In genomic region chr17:79811036-79811887, GRCh38 we compare ENCODE assay signal across 8 cellular contexts. TPM values are rescaled to one million over a fixed set of nuclear protein-coding genes. Genes with fewer than 3 reads are reported as not detected.
DNase-seq lines count a peak whose midpoint lies in the region; ATAC-seq and TF ChIP-seq lines count a peak whose summit lies in the region.

No MANE protein-coding gene starts in this region.

- H3K27ac ChIP-seq in C4-2B = peak overlapping the region; percentile 49; the same call in 1 of the 2 replicates
- H3K27ac ChIP-seq in GM23338 (ENCODE audit: low read depth) = no peak overlapping the region
- no peak overlapping the region for H3K27ac ChIP-seq in iPS-18a (ENCODE audit: low read length)
- H3K27ac ChIP-seq in thymus (ENCODE audit: low read depth) = no peak overlapping the region

- H4K20me1 ChIP-seq in GM23338 (replicated peaks; ENCODE audit: insufficient read depth) = peaks cover 6% of the 10 kb centered on the region

- peaks cover 38% of the 10 kb centered on the region for H3K4me1 ChIP-seq in GM23338 (ENCODE audit: insufficient read depth)
- H3K4me1 ChIP-seq in iPS-18a (ENCODE audit: control insufficient read depth, low read depth, low read length) = peaks cover 24% of the 10 kb centered on the region
- peaks cover 52% of the 10 kb centered on the region for H3K4me1 ChIP-seq in thymus (ENCODE audit: control insufficient read depth, insufficient read depth, low read length)

- no peak overlapping the region for H3K27ac Mint-ChIP-seq in GM23338
- no peak overlapping the region for H3K27ac Mint-ChIP-seq in activated T-helper 2 cell treated with anti-CD3 and anti-CD28 coated beads, Interferon-gamma antibody, Interleukin-2, Interleukin-4, amounts not matched to agents 10 μg/mL and 5 μg/mL and 100 μg/mL, durations not matched to agents 14 hours and 24 hours and 36 hours

- intact Hi-C loops in activated T-helper 2 cell treated with anti-CD3 and anti-CD28 coated beads, Interferon-gamma antibody, Interleukin-2, Interleukin-4, amounts not matched to agents 10 μg/mL and 5 μg/mL and 100 μg/mL, durations not matched to agents 14 hours and 24 hours and 36 hours (cut with micrococcal nuclease) = loop anchor here (2.0 kb wide), 1 partner anchor 14 kb away; the partner anchor contains the start of gene CBX8

- H3F3A ChIP-seq in GM23338 (replicated peaks; ENCODE audit: low read depth) = peaks cover 35% of the 10 kb centered on the region

- H3K27me3 ChIP-seq in GM23338 (ENCODE audit: insufficient read depth) = peaks cover 94% of the 10 kb centered on the region
- H3K27me3 ChIP-seq in iPS-18a (ENCODE audit: control insufficient read depth, insufficient read depth, low read length) = peaks cover 92% of the 10 kb centered on the region
- H3K27me3 ChIP-seq in thymus (ENCODE audit: control insufficient read depth, insufficient read depth) = peaks cover 95% of the 10 kb centered on the region

- peak overlapping the region; percentile 41 for H3K4me3 ChIP-seq in GM23338
- peak overlapping the region; percentile 18 for H3K4me3 ChIP-seq in iPS-18a (ENCODE audit: low read length)
- peak overlapping the region; percentile 41 for H3K4me3 ChIP-seq in thymus (ENCODE audit: low read length)

- H3K36me3 ChIP-seq in GM23338 (ENCODE audit: insufficient read depth) = no peaks in the 10 kb centered on the region
- no peaks in the 10 kb centered on the region for H3K36me3 ChIP-seq in iPS-18a (ENCODE audit: control insufficient read depth, low read depth, low read length)
- no peaks in the 10 kb centered on the region for H3K36me3 ChIP-seq in thymus (ENCODE audit: control insufficient read depth, insufficient read depth)

- no peak overlapping the region for H2AFZ ChIP-seq in GM23338

- peak overlapping the region; percentile 60 for H3K4me3 Mint-ChIP-seq in GM23338
- peak overlapping the region; percentile 10 for H3K4me3 Mint-ChIP-seq in activated T-helper 2 cell treated with anti-CD3 and anti-CD28 coated beads, Interferon-gamma antibody, Interleukin-2, Interleukin-4, amounts not matched to agents 10 μg/mL and 5 μg/mL and 100 μg/mL, durations not matched to agents 14 hours and 24 hours and 36 hours (ENCODE audit: low read depth)

- DNase-seq in GM23338 (ENCODE audit: low spot score) (peak; percentile 65), NCI-H446 treated with DMSO at 0.1 percent for 48 hours (lab: John Stamatoyannopoulos, UW) (peak; percentile 41)
- no peak for DNase-seq in activated T-helper 2 cell treated with anti-CD3 and anti-CD28 coated beads, Interferon-gamma antibody, Interleukin-2, Interleukin-4, amounts not matched to agents 10 μg/mL and 5 μg/mL and 100 μg/mL, durations not matched to agents 14 hours and 24 hours and 36 hours (ENCODE audit: low spot score)
- no peak for DNase-seq in stimulated activated naive CD4-positive, alpha-beta T cell treated with Interleukin-2 at 50 U/mL for 16 hours (lab: John Stamatoyannopoulos, UW)

- TF ChIP-seq CTCF in C4-2B (conservative IDR thresholded peaks at IDR 0.05) (no peak; the same call in 1 of the 2 replicates), GM23338 (conservative IDR thresholded peaks at IDR 0.05; ENCODE audit: low read depth in 2 of 2) (peak; percentile 37 to 46)

- no peaks in the 10 kb centered on the region for H3K9me2 ChIP-seq in GM23338 (ENCODE audit: insufficient read depth)

- no peaks in the 10 kb centered on the region for H3K9me3 ChIP-seq in iPS-18a (ENCODE audit: control insufficient read depth, low read depth, low read length)
- no peaks in the 10 kb centered on the region for H3K9me3 ChIP-seq in thymus (ENCODE audit: control insufficient read depth)

- WGBS in thymus = 3% methylated on average over 66 of the region's 66 CpGs

- no peak overlapping the region for H3K9ac ChIP-seq in iPS-18a (ENCODE audit: low read length)

- H3K4me1 Mint-ChIP-seq in GM23338 = peaks cover 41% of the 10 kb centered on the region
- H3K4me1 Mint-ChIP-seq in activated T-helper 2 cell treated with anti-CD3 and anti-CD28 coated beads, Interferon-gamma antibody, Interleukin-2, Interleukin-4, amounts not matched to agents 10 μg/mL and 5 μg/mL and 100 μg/mL, durations not matched to agents 14 hours and 24 hours and 36 hours (ENCODE audit: low read depth) = peaks cover 26% of the 10 kb centered on the region

- H3K36me3 Mint-ChIP-seq in GM23338 (ENCODE audit: low read depth) = peaks cover 3% of the 10 kb centered on the region; the same call in 1 of the 3 replicates
- H3K36me3 Mint-ChIP-seq in activated T-helper 2 cell treated with anti-CD3 and anti-CD28 coated beads, Interferon-gamma antibody, Interleukin-2, Interleukin-4, amounts not matched to agents 10 μg/mL and 5 μg/mL and 100 μg/mL, durations not matched to agents 14 hours and 24 hours and 36 hours (ENCODE audit: low read depth) = no peaks in the 10 kb centered on the region

- H3K4me2 ChIP-seq in GM23338 = peak overlapping the region; percentile 77

- peaks cover 90% of the 10 kb centered on the region for H3K27me3 Mint-ChIP-seq in GM23338 (ENCODE audit: insufficient read depth, low read depth, poor library complexity)
- peaks cover 56% of the 10 kb centered on the region for H3K27me3 Mint-ChIP-seq in activated T-helper 2 cell treated with anti-CD3 and anti-CD28 coated beads, Interferon-gamma antibody, Interleukin-2, Interleukin-4, amounts not matched to agents 10 μg/mL and 5 μg/mL and 100 μg/mL, durations not matched to agents 14 hours and 24 hours and 36 hours (ENCODE audit: low read depth)

- H3K79me2 ChIP-seq in GM23338 (replicated peaks; ENCODE audit: insufficient read depth) = no peaks in the 10 kb centered on the region

- peaks cover 6% of the 10 kb centered on the region; the same call in 1 of the 3 replicates for H3K9me3 Mint-ChIP-seq in GM23338
- H3K9me3 Mint-ChIP-seq in activated T-helper 2 cell treated with anti-CD3 and anti-CD28 coated beads, Interferon-gamma antibody, Interleukin-2, Interleukin-4, amounts not matched to agents 10 μg/mL and 5 μg/mL and 100 μg/mL, durations not matched to agents 14 hours and 24 hours and 36 hours = no peaks in the 10 kb centered on the region

- ATAC-seq in GM23338 (no peak), HG03469 (IDR thresholded peaks at IDR 0.05; ENCODE audit: unreplicated experiment) (no peak)

TF ChIP-seq in GM23338, 12 proteins besides CTCF, POLR2A, EP300 and RAD21:
- TF ChIP-seq ETS1 (IDR thresholded peaks at IDR 0.05) (no peak), POLR2AphosphoS5 (IDR thresholded peaks at IDR 0.05; ENCODE audit: low read depth) (no peak), EZH2 (IDR thresholded peaks at IDR 0.05; ENCODE audit: low read depth, unreplicated experiment) (peak; percentile 65)
TF ChIP-seq in GM23338: peak in this region for 1.

RNA-seq across cellular contexts. Expression of gene CBX8, which starts 14.4 kb away (rescaled TPM):
- total RNA-seq in GM23338 (2014; rRNA removed; shearing (Covaris generic)) = 0.16 and 1.0 TPM in 2 replicates
- 1.1 and 1.3 TPM in 2 replicates for polyA plus RNA-seq in GM23338 (2016; fragmentation: Nextera tagmentation; extraction: Ambion mirVana)
- total RNA-seq in activated T-helper 2 cell treated with anti-CD3 and anti-CD28 coated beads, Interferon-gamma antibody, Interleukin-2, Interleukin-4, amounts not matched to agents 10 μg/mL and 5 μg/mL and 100 μg/mL, durations not matched to agents 14 hours and 24 hours and 36 hours = 8.6 and 9.9 TPM in 2 replicates
- polyA plus RNA-seq in thymus = 12.8 TPM

RNA-seq across cellular contexts. Expression of gene CBX4, which starts 28.0 kb away (rescaled TPM):
- 4.6 and 5.7 TPM in 2 replicates for total RNA-seq in GM23338 (2014; rRNA removed; shearing (Covaris generic))
- polyA plus RNA-seq in GM23338 (2016; fragmentation: Nextera tagmentation; extraction: Ambion mirVana) = 1.4 TPM in 2 replicates
- 18.5 and 25.0 TPM in 2 replicates for total RNA-seq in activated T-helper 2 cell treated with anti-CD3 and anti-CD28 coated beads, Interferon-gamma antibody, Interleukin-2, Interleukin-4, amounts not matched to agents 10 μg/mL and 5 μg/mL and 100 μg/mL, durations not matched to agents 14 hours and 24 hours and 36 hours
- 32.1 TPM for polyA plus RNA-seq in thymus

RNA-seq across cellular contexts. Expression of gene CBX2, which starts 33.3 kb away (rescaled TPM):
- total RNA-seq in GM23338 (2014; rRNA removed; shearing (Covaris generic)) = 91.1 and 114 TPM in 2 replicates
- 26.6 and 29.2 TPM in 2 replicates for polyA plus RNA-seq in GM23338 (2016; fragmentation: Nextera tagmentation; extraction: Ambion mirVana)
- total RNA-seq in activated T-helper 2 cell treated with anti-CD3 and anti-CD28 coated beads, Interferon-gamma antibody, Interleukin-2, Interleukin-4, amounts not matched to agents 10 μg/mL and 5 μg/mL and 100 μg/mL, durations not matched to agents 14 hours and 24 hours and 36 hours = 9.7 and 11.2 TPM in 2 replicates
- polyA plus RNA-seq in thymus = 4.4 TPM

Comparison
In these comparisons a context has a peak if more than half of its experiments do, and no peak if none do; other contexts are left out.
1. DNase-seq: peak in GM23338 (single experiment) and NCI-H446 treated with DMSO at 0.1 percent for 48 hours (single experiment); none in activated T-helper 2 cell treated with anti-CD3 and anti-CD28 coated beads, Interferon-gamma antibody, Interleukin-2, Interleukin-4, amounts not matched to agents 10 μg/mL and 5 μg/mL and 100 μg/mL, durations not matched to agents 14 hours and 24 hours and 36 hours (single experiment) and stimulated activated naive CD4-positive, alpha-beta T cell treated with Interleukin-2 at 50 U/mL for 16 hours (single experiment).
2. Peak in every context shown above with its lines, with median percentiles within 50 percentile points of each other: H3K4me3 ChIP-seq.